Comparison of ENCODE assay signal across 8 cellular contexts in the genomic region with DNA sequence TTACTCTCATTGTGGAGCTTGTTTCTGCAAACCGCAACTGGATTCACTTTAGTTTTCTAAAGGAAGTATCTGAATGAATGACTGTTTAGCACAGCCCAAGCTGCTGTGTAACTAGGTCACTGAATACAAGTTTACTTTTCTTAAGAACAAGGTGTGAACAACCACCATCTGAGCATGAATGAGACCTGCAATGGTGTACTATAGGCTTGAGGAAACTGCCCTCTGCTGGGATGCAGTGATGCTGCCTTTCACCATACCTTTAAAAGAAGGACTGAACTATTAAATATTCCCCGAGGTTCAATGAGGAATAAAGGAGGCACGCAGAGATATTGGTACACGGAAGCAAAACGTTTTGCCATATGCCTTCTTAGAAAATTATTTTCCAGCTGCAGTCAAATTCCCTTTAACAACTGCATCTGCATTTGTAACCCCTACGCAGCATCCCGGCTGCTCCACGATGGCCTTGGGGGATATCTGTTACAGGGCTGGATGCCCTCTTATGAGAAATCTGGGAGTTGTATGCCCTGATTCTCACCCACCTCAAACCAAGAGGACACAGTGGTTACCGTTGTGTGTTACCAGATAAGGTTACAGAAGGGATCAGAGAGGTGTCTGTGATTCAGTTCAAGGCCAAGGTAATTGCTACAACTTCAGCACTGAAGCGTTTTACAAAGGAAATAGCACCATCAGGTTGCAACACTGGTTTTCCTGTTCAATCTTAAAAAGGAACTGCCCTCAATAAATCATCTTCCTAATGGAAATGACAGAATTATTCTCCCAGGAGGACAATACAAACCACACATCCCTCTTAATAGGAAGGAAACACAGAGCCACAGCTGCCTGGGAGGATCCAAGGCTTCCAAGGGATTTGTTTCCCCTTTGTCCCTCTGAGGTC.
DNase-seq lines count a peak whose midpoint lies in the region; ATAC-seq, FAIRE-seq and TF ChIP-seq lines count a peak whose summit lies in the region.

No MANE protein-coding gene starts in this region.

- ATAC-seq in HG03432 (IDR thresholded peaks at IDR 0.05; ENCODE audit: unreplicated experiment) (peak; percentile 42), HG02759 (IDR thresholded peaks at IDR 0.05; ENCODE audit: unreplicated experiment) (no peak)

- DNase-seq in DMS53 (lab: John Stamatoyannopoulos, UW) (peak; percentile 56), bronchial epithelial cell (ENCODE audit: low read depth) (peak; percentile 44), lung microvascular endothelial cell (ENCODE audit: low read depth in 2 of 2) (peak; percentile 91 to 94), globus pallidus (ENCODE audit: low spot score) (no peak)
- no peak for DNase-seq in activated T-cell treated with anti-CD3 and anti-CD28 coated beads, Interleukin-2, amount 50 U/mL, for 1 hour
- DNase-seq in activated CD4-positive, alpha-beta T cell treated with anti-CD3 and anti-CD28 coated beads, Interleukin-2, amount 50 U/mL, for 1 hour = no peak

- peak; percentile 31 for TF ChIP-seq CTCF in bronchial epithelial cell (IDR thresholded peaks at IDR 0.05; ENCODE audit: insufficient read depth, low read length, severe bottlenecking)

- no peak for FAIRE-seq in bronchial epithelial cell (lab: Jason Lieb, UNC)

- H3K4me3 ChIP-seq in bronchial epithelial cell (ENCODE audit: low read depth, low read length) = no peak overlapping the region

- H3K27me3 ChIP-seq in bronchial epithelial cell (ENCODE audit: control insufficient read depth, insufficient read depth, low read length) = no peaks in the 10 kb centered on the region

- H3K36me3 ChIP-seq in bronchial epithelial cell (ENCODE audit: control insufficient read depth, insufficient read depth, low read length) = no peaks in the 10 kb centered on the region

Comparison
In these comparisons a context has a peak if more than half of its experiments do, and no peak if none do; other contexts are left out.
1. DNase-seq: peak in DMS53 (single experiment), bronchial epithelial cell (single experiment) and lung microvascular endothelial cell (2 of 2); none in globus pallidus (single experiment), activated T-cell treated with anti-CD3 and anti-CD28 coated beads, Interleukin-2, amount 50 U/mL, for 1 hour (single experiment) and activated CD4-positive, alpha-beta T cell treated with anti-CD3 and anti-CD28 coated beads, Interleukin-2, amount 50 U/mL, for 1 hour (single experiment).